ENCODE assay signal across 16 cellular contexts in the genomic region with DNA sequence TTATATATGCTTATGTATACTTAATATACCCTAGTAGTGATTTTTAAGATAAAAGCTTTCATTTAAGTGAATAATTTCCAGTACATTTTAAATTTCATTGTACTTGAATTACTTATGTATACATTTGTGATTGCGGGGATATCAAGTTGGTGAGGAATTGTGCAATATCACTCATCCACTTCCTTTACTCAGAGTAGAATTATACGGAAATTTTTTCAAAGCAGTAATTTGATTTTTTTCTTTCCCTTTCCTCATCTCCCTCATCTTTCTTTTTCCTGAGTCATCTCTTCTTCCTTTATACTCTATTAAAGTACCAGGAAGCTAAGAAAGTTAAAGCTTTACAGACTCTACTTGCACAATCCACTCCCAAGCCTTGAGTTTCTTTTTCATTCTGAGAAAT.
DNase-seq lines count a peak whose midpoint lies in the region; ATAC-seq, FAIRE-seq and TF ChIP-seq lines count a peak whose summit lies in the region.
"Had no signal": no experiment of that assay in that cellular context is flagged by ENCODE, and none has a peak within 500 bp of the region (broad histone marks: within the 10 kb centered on the region; RNA-seq: fewer than 3 reads in every experiment).

No MANE protein-coding gene starts in this region.

- WGBS in pancreas, 2 donors, result 79 to 88% methylated on average over 2 of the region's 2 CpGs

- no peak overlapping the region for H3K9ac ChIP-seq in SK-N-MC (ENCODE audit: insufficient read length)

- no peaks in the 10 kb centered on the region for H3K36me3 Mint-ChIP-seq in GM23338 (ENCODE audit: low read depth)
- H3K36me3 Mint-ChIP-seq: CD4-positive, alpha-beta memory T cell had no signal

- no peak overlapping the region for H3K4me3 ChIP-seq in GM23338
- peak overlapping the region; percentile 42 for H3K4me3 ChIP-seq in SK-N-MC
- no peak overlapping the region for H3K4me3 ChIP-seq in pancreas

- intact Hi-C loops in pancreas (cut with DNase I), result no loop called here

- no peak overlapping the region for H3K4me2 ChIP-seq in GM23338

- no peak overlapping the region for H3K27ac ChIP-seq in GM23338 (ENCODE audit: low read depth)
- peak overlapping the region; percentile 74 for H3K27ac ChIP-seq in SK-N-MC
- no peak overlapping the region for H3K27ac ChIP-seq in pancreas

- no peak for DNase-seq in GM23338 (ENCODE audit: low spot score)
- DNase-seq in SK-N-MC (ENCODE audit: low read depth, low spot score), result peak; percentile 73
- DNase-seq in pancreas, result no peak
- no peak for DNase-seq in SKM-1 treated with dmso at 0.1 percent for 144 hours (lab: John Stamatoyannopoulos, UW; ENCODE audit: unreplicated experiment)
- no peak for DNase-seq in HPDE6-E6E7 (ENCODE audit: extremely low spot score)
- DNase-seq: C1 segment of cervical spinal cord; CD4-positive, alpha-beta memory T cell; COR-L47; DMS153; DND-41; H7; HCEC 1CT had no signal

- no peak overlapping the region for H3K4me3 Mint-ChIP-seq in GM23338
- H3K4me3 Mint-ChIP-seq: CD4-positive, alpha-beta memory T cell had no signal

- no peak overlapping the region for H2AFZ ChIP-seq in GM23338

- H3K27me3 Mint-ChIP-seq in GM23338 (ENCODE audit: insufficient read depth, low read depth, poor library complexity), result no peaks in the 10 kb centered on the region
- H3K27me3 Mint-ChIP-seq: CD4-positive, alpha-beta memory T cell had no signal

- no peaks in the 10 kb centered on the region for H3K79me2 ChIP-seq in GM23338 (replicated peaks; ENCODE audit: insufficient read depth)

- H3K9me2 ChIP-seq in GM23338 (ENCODE audit: insufficient read depth), result no peaks in the 10 kb centered on the region

- TF ChIP-seq CTCF in GM23338 (conservative IDR thresholded peaks at IDR 0.05; ENCODE audit: low read depth in 2 of 2), result no peak
- TF ChIP-seq CTCF in pancreas (IDR thresholded peaks at IDR 0.05), result no peak

- H3K27me3 ChIP-seq in GM23338 (ENCODE audit: insufficient read depth), result no peaks in the 10 kb centered on the region
- H3K27me3 ChIP-seq in pancreas, result no peaks in the 10 kb centered on the region

- ATAC-seq in GM23338 (no peak), pancreas (no peak), GM19395 (IDR thresholded peaks at IDR 0.05; ENCODE audit: unreplicated experiment) (no peak)

- H3K27ac Mint-ChIP-seq in GM23338, result 0 out of 2 replicates have a peak overlapping the region, but pooled peaks have one; percentile 29
- H3K27ac Mint-ChIP-seq: CD4-positive, alpha-beta memory T cell had no signal

- H3K9me3 Mint-ChIP-seq in GM23338, result no peaks in the 10 kb centered on the region

- H3K36me3 ChIP-seq in GM23338 (ENCODE audit: insufficient read depth), result no peaks in the 10 kb centered on the region
- H3K36me3 ChIP-seq in SK-N-MC (ENCODE audit: insufficient read depth, low read length), result no peaks in the 10 kb centered on the region
- no peaks in the 10 kb centered on the region for H3K36me3 ChIP-seq in pancreas

- no peaks in the 10 kb centered on the region for H3F3A ChIP-seq in GM23338 (replicated peaks; ENCODE audit: low read depth)

- peak; percentile 63 for FAIRE-seq in pancreas (lab: Jason Lieb, UNC)
- FAIRE-seq: G401.6, GM12892, H1 had no signal

- peaks cover 8% of the 10 kb centered on the region for H3K4me1 Mint-ChIP-seq in GM23338
- H3K4me1 Mint-ChIP-seq: CD4-positive, alpha-beta memory T cell had no signal

- H3K9me3 ChIP-seq in SK-N-MC (ENCODE audit: low read depth, low read length), result no peaks in the 10 kb centered on the region
- no peaks in the 10 kb centered on the region for H3K9me3 ChIP-seq in pancreas

- H3K4me1 ChIP-seq in GM23338 (ENCODE audit: insufficient read depth) (peaks cover 10% of the 10 kb centered on the region), pancreas (no peaks in the 10 kb centered on the region)

- no peaks in the 10 kb centered on the region for H4K20me1 ChIP-seq in GM23338 (replicated peaks; ENCODE audit: insufficient read depth)

TF ChIP-seq in GM23338, 12 proteins besides CTCF, POLR2A, EP300 and RAD21:
- no peak for TF ChIP-seq ZNF331 (CRISPR knock-in tag; IDR thresholded peaks at IDR 0.05; ENCODE audit: low read depth)
- no peak for TF ChIP-seq POLR2AphosphoS5 (IDR thresholded peaks at IDR 0.05; ENCODE audit: low read depth)
- no peak for TF ChIP-seq NANOG (IDR thresholded peaks at IDR 0.05; ENCODE audit: borderline replicate concordance)
- TF ChIP-seq, protein P1, sequence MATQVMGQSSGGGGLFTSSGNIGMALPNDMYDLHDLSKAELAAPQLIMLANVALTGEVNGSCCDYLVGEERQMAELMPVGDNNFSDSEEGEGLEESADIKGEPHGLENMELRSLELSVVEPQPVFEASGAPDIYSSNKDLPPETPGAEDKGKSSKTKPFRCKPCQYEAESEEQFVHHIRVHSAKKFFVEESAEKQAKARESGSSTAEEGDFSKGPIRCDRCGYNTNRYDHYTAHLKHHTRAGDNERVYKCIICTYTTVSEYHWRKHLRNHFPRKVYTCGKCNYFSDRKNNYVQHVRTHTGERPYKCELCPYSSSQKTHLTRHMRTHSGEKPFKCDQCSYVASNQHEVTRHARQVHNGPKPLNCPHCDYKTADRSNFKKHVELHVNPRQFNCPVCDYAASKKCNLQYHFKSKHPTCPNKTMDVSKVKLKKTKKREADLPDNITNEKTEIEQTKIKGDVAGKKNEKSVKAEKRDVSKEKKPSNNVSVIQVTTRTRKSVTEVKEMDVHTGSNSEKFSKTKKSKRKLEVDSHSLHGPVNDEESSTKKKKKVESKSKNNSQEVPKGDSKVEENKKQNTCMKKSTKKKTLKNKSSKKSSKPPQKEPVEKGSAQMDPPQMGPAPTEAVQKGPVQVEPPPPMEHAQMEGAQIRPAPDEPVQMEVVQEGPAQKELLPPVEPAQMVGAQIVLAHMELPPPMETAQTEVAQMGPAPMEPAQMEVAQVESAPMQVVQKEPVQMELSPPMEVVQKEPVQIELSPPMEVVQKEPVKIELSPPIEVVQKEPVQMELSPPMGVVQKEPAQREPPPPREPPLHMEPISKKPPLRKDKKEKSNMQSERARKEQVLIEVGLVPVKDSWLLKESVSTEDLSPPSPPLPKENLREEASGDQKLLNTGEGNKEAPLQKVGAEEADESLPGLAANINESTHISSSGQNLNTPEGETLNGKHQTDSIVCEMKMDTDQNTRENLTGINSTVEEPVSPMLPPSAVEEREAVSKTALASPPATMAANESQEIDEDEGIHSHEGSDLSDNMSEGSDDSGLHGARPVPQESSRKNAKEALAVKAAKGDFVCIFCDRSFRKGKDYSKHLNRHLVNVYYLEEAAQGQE (IDR thresholded peaks at IDR 0.05; ENCODE audit: unreplicated experiment), result no peak
- TF ChIP-seq, protein P2, sequence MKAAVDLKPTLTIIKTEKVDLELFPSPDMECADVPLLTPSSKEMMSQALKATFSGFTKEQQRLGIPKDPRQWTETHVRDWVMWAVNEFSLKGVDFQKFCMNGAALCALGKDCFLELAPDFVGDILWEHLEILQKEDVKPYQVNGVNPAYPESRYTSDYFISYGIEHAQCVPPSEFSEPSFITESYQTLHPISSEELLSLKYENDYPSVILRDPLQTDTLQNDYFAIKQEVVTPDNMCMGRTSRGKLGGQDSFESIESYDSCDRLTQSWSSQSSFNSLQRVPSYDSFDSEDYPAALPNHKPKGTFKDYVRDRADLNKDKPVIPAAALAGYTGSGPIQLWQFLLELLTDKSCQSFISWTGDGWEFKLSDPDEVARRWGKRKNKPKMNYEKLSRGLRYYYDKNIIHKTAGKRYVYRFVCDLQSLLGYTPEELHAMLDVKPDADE (IDR thresholded peaks at IDR 0.05), result no peak
TF ChIP-seq in GM23338: peak in this region for 0.
